In the genomic region with DNA sequence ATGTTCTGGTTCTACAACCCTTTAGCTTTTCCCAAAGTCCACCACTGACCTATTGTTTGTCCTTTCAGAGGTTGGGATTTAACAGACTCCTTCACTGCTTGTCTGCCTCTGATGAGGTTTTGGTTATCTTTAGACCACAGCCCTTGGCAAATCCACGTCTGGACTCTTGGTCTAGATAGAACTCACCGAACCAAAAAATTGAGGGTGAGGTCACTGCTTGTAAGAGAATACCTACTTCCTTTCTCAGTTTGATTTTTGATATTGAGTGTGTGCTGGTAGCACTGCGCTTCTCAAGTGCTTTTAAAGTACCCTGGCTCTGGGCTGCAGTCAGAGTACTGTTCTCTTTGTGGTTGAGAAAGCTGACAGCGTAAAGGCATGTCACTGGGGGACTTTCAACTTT, we compare ENCODE assay signal across 14 cellular contexts.
DNase-seq lines count a peak whose midpoint lies in the region; ATAC-seq and TF ChIP-seq lines count a peak whose summit lies in the region.
"Had no signal": no experiment of that assay in that cellular context is flagged by ENCODE, and none has a peak within 500 bp of the region (broad histone marks: within the 10 kb centered on the region; RNA-seq: fewer than 3 reads in every experiment).

No MANE protein-coding gene starts in this region.

- DNase-seq in Right ventricle myocardium inferior (ENCODE audit: missing footprints) (no peak), cardiac septum (ENCODE audit: low spot score) (no peak), islet precursor cell (peak; percentile 50), upper lobe of right lung (no peak), NCI-H82 (lab: John Stamatoyannopoulos, UW) (no peak), RWPE1 (ENCODE audit: low spot score) (no peak)
- DNase-seq: activated CD4-positive, alpha-beta T cell treated with anti-CD3 and anti-CD28 coated beads for 48 hours; activated T-cell treated with anti-CD3 and anti-CD28 coated beads, Interleukin-2, amount 50 U/mL, for 48 hours; dorsolateral prefrontal cortex; mucosa of descending colon; posterior cingulate gyrus; T-helper 2 cell had no signal

- no peaks in the 10 kb centered on the region for H3K9me3 Mint-ChIP-seq in activated T-helper 17 cell treated with anti-CD3 and anti-CD28 coated beads, Interleukin-2, amount 50 U/mL, for 72 hours

- peaks cover 58% of the 10 kb centered on the region for H3K36me3 Mint-ChIP-seq in activated T-helper 17 cell treated with anti-CD3 and anti-CD28 coated beads, Interleukin-2, amount 50 U/mL, for 72 hours (ENCODE audit: low read depth)

- no peak overlapping the region for H3K4me3 Mint-ChIP-seq in activated T-helper 17 cell treated with anti-CD3 and anti-CD28 coated beads, Interleukin-2, amount 50 U/mL, for 72 hours

- peaks cover 26% of the 10 kb centered on the region for H3K36me3 ChIP-seq in upper lobe of right lung

- H3K27me3 ChIP-seq in upper lobe of right lung, result no peaks in the 10 kb centered on the region
- H3K27me3 ChIP-seq: dorsolateral prefrontal cortex had no signal

- POLR2A ChIA-PET in RWPE1 (lab: Yijun Ruan, JAX; ENCODE audit: low non-redundant PET), result interaction anchor here (0.6 kb wide), 1 partner anchor 535 kb away, joined by 4 read pairs; no protein-coding TSS in a partner anchor

- no peak overlapping the region for H3K27ac ChIP-seq in upper lobe of right lung
- H3K27ac ChIP-seq in RWPE1, result no peak overlapping the region
- H3K27ac ChIP-seq: dorsolateral prefrontal cortex had no signal

- H3K4me3 ChIP-seq in upper lobe of right lung, result no peak overlapping the region
- H3K4me3 ChIP-seq: dorsolateral prefrontal cortex, mucosa of descending colon had no signal

- ATAC-seq in Right ventricle myocardium inferior (peak; percentile 52), upper lobe of right lung (peak; percentile 87), HG03039 (IDR thresholded peaks at IDR 0.05; ENCODE audit: unreplicated experiment) (no peak)
- ATAC-seq in activated T-helper 17 cell treated with anti-CD3 and anti-CD28 coated beads, Interleukin-2, amount 50 U/mL, for 72 hours (replicated peaks), result no peak
- ATAC-seq: mucosa of descending colon had no signal

- H3K9me3 ChIP-seq in upper lobe of right lung, result no peaks in the 10 kb centered on the region
- H3K9me3 ChIP-seq: mucosa of descending colon had no signal

- H3K27me3 Mint-ChIP-seq in activated T-helper 17 cell treated with anti-CD3 and anti-CD28 coated beads, Interleukin-2, amount 50 U/mL, for 72 hours, result no peaks in the 10 kb centered on the region

- CTCF ChIA-PET in RWPE1 (lab: Yijun Ruan, JAX), result interaction anchor here (0.8 kb wide), 1 partner anchor 165 kb away, joined by 4 read pairs; no protein-coding TSS in a partner anchor

- TF ChIP-seq CTCF in upper lobe of right lung (IDR thresholded peaks at IDR 0.05) (no peak), RWPE1 (conservative IDR thresholded peaks at IDR 0.05; ENCODE audit: low read depth) (no peak)

- intact Hi-C loops in Right ventricle myocardium inferior (cut with DNase I) (no loop called here), cardiac septum (cut with DNase I) (no loop called here), upper lobe of right lung (cut with DNase I) (no loop called here)

- no peaks in the 10 kb centered on the region for H3K4me1 ChIP-seq in upper lobe of right lung

- H3K27ac Mint-ChIP-seq in activated T-helper 17 cell treated with anti-CD3 and anti-CD28 coated beads, Interleukin-2, amount 50 U/mL, for 72 hours, result peak overlapping the region; percentile 23

- H3K4me1 Mint-ChIP-seq in activated T-helper 17 cell treated with anti-CD3 and anti-CD28 coated beads, Interleukin-2, amount 50 U/mL, for 72 hours, result no peaks in the 10 kb centered on the region

Comparison
In these comparisons a context has a peak if more than half of its experiments do, and no peak if none do; other contexts are left out.
1. ATAC-seq: peak in Right ventricle myocardium inferior (single experiment) and upper lobe of right lung (single experiment); none in activated T-helper 17 cell treated with anti-CD3 and anti-CD28 coated beads, Interleukin-2, amount 50 U/mL, for 72 hours (single experiment) and HG03039 (single experiment).